Comparison of ENCODE assay signal across 13 cellular contexts in the genomic region with DNA sequence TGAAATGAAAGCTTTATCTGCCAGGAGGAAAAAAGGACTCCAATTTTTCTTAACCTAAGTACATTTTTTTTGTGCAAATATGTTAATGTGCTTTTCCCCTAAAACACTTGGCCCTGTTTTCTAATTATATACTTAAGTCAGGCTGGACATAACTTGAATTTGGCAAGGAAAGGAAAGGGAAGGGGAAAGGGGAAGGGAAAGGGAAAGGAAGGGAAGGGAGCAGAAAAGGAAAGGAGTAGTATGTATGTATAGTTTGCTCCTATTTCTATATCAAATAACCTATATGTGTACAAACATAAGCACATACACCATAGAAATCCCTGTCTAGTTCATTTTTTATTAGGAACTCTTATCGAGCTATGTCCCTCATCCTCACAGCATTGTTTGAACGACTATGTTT.
A peak's percentile ranks its signal among the peaks of the same experiment; 100 is the strongest.
DNase-seq lines count a peak whose midpoint lies in the region; ATAC-seq and TF ChIP-seq lines count a peak whose summit lies in the region.
"Had no signal": no experiment of that assay in that cellular context is flagged by ENCODE, and none has a peak within 500 bp of the region (broad histone marks: within the 10 kb centered on the region; RNA-seq: fewer than 3 reads in every experiment).

No MANE protein-coding gene starts in this region.

- no peaks in the 10 kb centered on the region for H3K79me2 ChIP-seq in PC-9 (ENCODE audit: low read depth)
- H3K79me2 ChIP-seq: hepatocyte had no signal

- no peaks in the 10 kb centered on the region for H3K9me3 ChIP-seq in PC-9 (ENCODE audit: insufficient read depth, low read depth)
- H3K9me3 ChIP-seq in thyroid gland, result no peaks in the 10 kb centered on the region
- H3K9me3 ChIP-seq in psoas muscle, result no peaks in the 10 kb centered on the region
- no peaks in the 10 kb centered on the region for H3K9me3 ChIP-seq in effector memory CD4-positive, alpha-beta T cell (ENCODE audit: control insufficient read depth, low read length)
- H3K9me3 ChIP-seq: HAP-1, SJSA1 had no signal

- no peak for ATAC-seq in psoas muscle
- ATAC-seq: WTC11 had no signal

- POLR2A ChIA-PET in PC-9 (lab: Charles Lee; ENCODE audit: unreplicated experiment), result no interaction called here

- no peak for TF ChIP-seq POLR2A in thyroid gland (IDR thresholded peaks at IDR 0.05)

- H3K4me1 ChIP-seq in PC-9 (replicated peaks; ENCODE audit: insufficient read depth), result peaks cover 21% of the 10 kb centered on the region
- peaks cover 30 to 58% of the 10 kb centered on the region in 2 donors for H3K4me1 ChIP-seq in thyroid gland
- H3K4me1 ChIP-seq in psoas muscle, result no peaks in the 10 kb centered on the region
- peaks cover 6% of the 10 kb centered on the region for H3K4me1 ChIP-seq in effector memory CD4-positive, alpha-beta T cell (ENCODE audit: control insufficient read depth, insufficient read depth, low read length, poor library complexity, severe bottlenecking)
- H3K4me1 ChIP-seq: HAP-1, SJSA1 had no signal

- H3F3A ChIP-seq in PC-9 (ENCODE audit: insufficient read depth, low read depth), result peaks cover 10% of the 10 kb centered on the region

- H3K4me1 Mint-ChIP-seq in activated naive CD8-positive, alpha-beta T cell (ENCODE audit: low read depth), result peaks cover 31% of the 10 kb centered on the region
- H3K4me1 Mint-ChIP-seq in activated naive CD8-positive, alpha-beta T cell treated with anti-CD3 and anti-CD28 coated beads for 36 hours, result peaks cover 26% of the 10 kb centered on the region
- H3K4me1 Mint-ChIP-seq in endothelial cell (ENCODE audit: unreplicated experiment), result peaks cover 54% of the 10 kb centered on the region
- H3K4me1 Mint-ChIP-seq: WTC11 had no signal

- intact Hi-C loops in PC-9 (cut with micrococcal nuclease; ENCODE audit: unreplicated experiment), result no loop called here
- intact Hi-C loops in thyroid gland (cut with DNase I), result no loop called here
- intact Hi-C loops in psoas muscle (cut with DNase I), result loop anchor here (5.0 to 10.0 kb wide), 2 partner anchors 33 to 469 kb away; a partner anchor contains a TSS

- no peaks in the 10 kb centered on the region for H3K27me3 ChIP-seq in PC-9 (ENCODE audit: insufficient read depth, low read depth)
- no peaks in the 10 kb centered on the region for H3K27me3 ChIP-seq in thyroid gland
- no peaks in the 10 kb centered on the region for H3K27me3 ChIP-seq in psoas muscle (ENCODE audit: insufficient read depth in 3 of 3, low read length in 2 of 3)
- no peaks in the 10 kb centered on the region for H3K27me3 ChIP-seq in effector memory CD4-positive, alpha-beta T cell (replicated peaks; ENCODE audit: control insufficient read depth, insufficient read depth, low read length, poor library complexity, severe bottlenecking)
- H3K27me3 ChIP-seq: hepatocyte had no signal

- H3K27me3 Mint-ChIP-seq in activated naive CD8-positive, alpha-beta T cell, result no peaks in the 10 kb centered on the region
- H3K27me3 Mint-ChIP-seq in activated naive CD8-positive, alpha-beta T cell treated with anti-CD3 and anti-CD28 coated beads for 36 hours, result no peaks in the 10 kb centered on the region
- H3K27me3 Mint-ChIP-seq in endothelial cell (ENCODE audit: unreplicated experiment), result peaks cover 5% of the 10 kb centered on the region

- DNase-seq in activated naive CD8-positive, alpha-beta T cell treated with anti-CD3 and anti-CD28 coated beads for 36 hours, result no peak
- DNase-seq in PC-9 (no peak), endothelial cell (ENCODE audit: low spot score) (no peak), thyroid gland (no peak), psoas muscle (no peak), germinal center (ENCODE audit: low spot score) (no peak)
- no peak for DNase-seq in effector memory CD4-positive, alpha-beta T cell
- DNase-seq: NCI-H1436 treated with DMSO at 0.1 percent for 48 hours had no signal

- no peak overlapping the region for H3K4me3 ChIP-seq in PC-9
- no peak overlapping the region for H3K4me3 ChIP-seq in thyroid gland (replicated peaks in 1 of 3)
- H3K4me3 ChIP-seq in psoas muscle, result no peak overlapping the region
- H3K4me3 ChIP-seq in effector memory CD4-positive, alpha-beta T cell (ENCODE audit: insufficient read depth, low read depth, low read length, poor library complexity, severe bottlenecking), result no peak overlapping the region
- H3K4me3 ChIP-seq: HAP-1, hepatocyte, SJSA1 had no signal

- peak overlapping the region; percentile 49; the same call in 1 of the 2 replicates for H3K4me2 ChIP-seq in PC-9

- no peak overlapping the region for H3K4me3 Mint-ChIP-seq in activated naive CD8-positive, alpha-beta T cell
- H3K4me3 Mint-ChIP-seq in activated naive CD8-positive, alpha-beta T cell treated with anti-CD3 and anti-CD28 coated beads for 36 hours, result no peak overlapping the region
- H3K4me3 Mint-ChIP-seq in endothelial cell (ENCODE audit: unreplicated experiment), result no peak overlapping the region
- H3K4me3 Mint-ChIP-seq: WTC11 had no signal

- CTCF ChIA-PET in PC-9 (lab: Charles Lee), result no interaction called here

- H3K27ac ChIP-seq in PC-9, result 0 out of 2 replicates have a peak overlapping the region, but pooled peaks have one; percentile 36
- peak overlapping the region; percentile 91 to 94 (median 93) for H3K27ac ChIP-seq in thyroid gland
- H3K27ac ChIP-seq in psoas muscle, result no peak overlapping the region
- no peak overlapping the region for H3K27ac ChIP-seq in effector memory CD4-positive, alpha-beta T cell (ENCODE audit: insufficient read depth, low read length, poor library complexity, severe bottlenecking)
- H3K27ac ChIP-seq: SJSA1 had no signal

- peaks cover 2% of the 10 kb centered on the region for H3K36me3 Mint-ChIP-seq in activated naive CD8-positive, alpha-beta T cell
- no peaks in the 10 kb centered on the region for H3K36me3 Mint-ChIP-seq in activated naive CD8-positive, alpha-beta T cell treated with anti-CD3 and anti-CD28 coated beads for 36 hours
- H3K36me3 Mint-ChIP-seq in endothelial cell (ENCODE audit: low read depth, unreplicated experiment), result peaks cover 37% of the 10 kb centered on the region
- H3K36me3 Mint-ChIP-seq: WTC11 had no signal

- peak overlapping the region; percentile 81 for H3K27ac Mint-ChIP-seq in activated naive CD8-positive, alpha-beta T cell
- H3K27ac Mint-ChIP-seq in activated naive CD8-positive, alpha-beta T cell treated with anti-CD3 and anti-CD28 coated beads for 36 hours, result no peak overlapping the region
- H3K27ac Mint-ChIP-seq in endothelial cell (ENCODE audit: unreplicated experiment), result peak overlapping the region; percentile 88
- H3K27ac Mint-ChIP-seq: WTC11 had no signal

- H4K20me1 ChIP-seq in PC-9 (ENCODE audit: insufficient read depth), result no peaks in the 10 kb centered on the region

- TF ChIP-seq CTCF in PC-9 (conservative IDR thresholded peaks at IDR 0.05) (no peak), endothelial cell (IDR thresholded peaks at IDR 0.05; ENCODE audit: unreplicated experiment) (no peak), thyroid gland (IDR thresholded peaks at IDR 0.05) (no peak), psoas muscle (IDR thresholded peaks at IDR 0.05) (no peak)

- no peaks in the 10 kb centered on the region for H3K36me3 ChIP-seq in PC-9 (ENCODE audit: low read depth)
- H3K36me3 ChIP-seq in thyroid gland, result no peaks in the 10 kb centered on the region
- H3K36me3 ChIP-seq in psoas muscle (ENCODE audit: insufficient read depth in 1 of 2, low read depth in 1 of 2), result no peaks in the 10 kb centered on the region
- H3K36me3 ChIP-seq in effector memory CD4-positive, alpha-beta T cell (ENCODE audit: control insufficient read depth, insufficient read depth, low read length), result peaks cover 6% of the 10 kb centered on the region
- H3K36me3 ChIP-seq: HAP-1, SJSA1 had no signal

- H3K9me3 Mint-ChIP-seq in activated naive CD8-positive, alpha-beta T cell (ENCODE audit: low read depth), result no peaks in the 10 kb centered on the region
- no peaks in the 10 kb centered on the region for H3K9me3 Mint-ChIP-seq in activated naive CD8-positive, alpha-beta T cell treated with anti-CD3 and anti-CD28 coated beads for 36 hours
- H3K9me3 Mint-ChIP-seq in endothelial cell (ENCODE audit: unreplicated experiment), result no peaks in the 10 kb centered on the region
- H3K9me3 Mint-ChIP-seq: WTC11 had no signal

- no peak overlapping the region for H2AFZ ChIP-seq in PC-9
- H2AFZ ChIP-seq: hepatocyte had no signal

- 39 to 53% methylated on average over 2 of the region's 2 CpGs for WGBS in thyroid gland, 2 donors
- 47 to 65% (median 48%) methylated on average over 2 of the region's 2 CpGs for WGBS in psoas muscle, 3 donors

- BruUV-seq in PC-9 (replicated peaks; lab: Mats Ljungman, UMichigan), result no TSS peak

- no peaks in the 10 kb centered on the region for H3K9me2 ChIP-seq in PC-9 (ENCODE audit: insufficient read depth)

Comparison
In these comparisons a context has a peak if more than half of its experiments do, and no peak if none do; other contexts are left out.
1. H3K27ac ChIP-seq: peak in PC-9 (single experiment) and thyroid gland (3 of 3); none in psoas muscle (single experiment) and effector memory CD4-positive, alpha-beta T cell (single experiment).
2. intact Hi-C loops: an anchor here in psoas muscle (5.0 to 10.0 kb wide); none called in PC-9 and thyroid gland.